ENCODE assay signal across 30 cellular contexts in the genomic region with DNA sequence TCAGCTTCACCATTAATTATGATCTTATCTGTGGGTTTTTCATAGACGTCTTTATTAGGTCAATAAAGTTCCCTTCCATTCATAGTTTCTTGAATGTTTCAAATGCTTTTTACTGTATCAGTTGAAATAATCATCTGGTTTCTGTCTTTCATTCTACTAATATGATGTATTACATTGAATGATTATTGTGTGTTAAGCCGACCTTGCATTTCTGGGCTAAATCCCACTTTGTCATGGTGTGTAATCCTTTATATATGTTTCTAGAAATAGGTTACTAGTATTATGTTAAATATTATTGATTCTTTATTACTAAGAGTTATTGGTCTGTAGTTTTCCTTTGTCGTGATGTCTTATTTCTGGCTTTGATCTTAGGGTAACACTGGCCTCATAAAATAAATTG.
"Had no signal": no experiment of that assay in that cellular context is flagged by ENCODE, and none has a peak within 500 bp of the region (broad histone marks: within the 10 kb centered on the region; RNA-seq: fewer than 3 reads in every experiment).

No MANE protein-coding gene starts in this region.

- H2AFZ ChIP-seq: neural progenitor cell, parathyroid adenoma had no signal

- H3K4me2 ChIP-seq: neural progenitor cell, smooth muscle cell had no signal

- H3K27me3 ChIP-seq: neural progenitor cell, ovary, spleen, suprapubic skin, testis, tibial artery, upper lobe of left lung, vagina had no signal

- DNase-seq: naive thymus-derived CD4-positive, alpha-beta T cell; natural killer cell; occipital lobe; ovary; posterior cingulate gyrus; psoas muscle; right cardiac atrium; spleen; stimulated activated CD4-positive, alpha-beta T cell treated with anti-CD3 and anti-CD28 coated beads, Interleukin-12 subunit alpha, Interleukin-12 subunit beta, amount 100 ng/mL, for 4 hours; stimulated activated CD4-positive, alpha-beta T cell treated with anti-CD3 and anti-CD28 coated beads, Interleukin-1b, Interleukin-23, amount 100 ng/mL, for 48 hours; stimulated activated CD4-positive, alpha-beta T cell treated with anti-CD3 and anti-CD28 coated beads, Interleukin-4, amount 100 ng/mL, for 1 hour; stimulated activated CD4-positive, alpha-beta T cell treated with anti-CD3 and anti-CD28 coated beads, Interleukin-4, amount 100 ng/mL, for 4 hours; stimulated activated CD8-positive, alpha-beta memory T cell treated with anti-CD3 and anti-CD28 coated beads, Interleukin-4, amount 100 ng/mL, for 48 hours; stimulated activated naive CD4-positive, alpha-beta T cell; stimulated activated naive CD8-positive, alpha-beta T cell treated with anti-CD3 and anti-CD28 coated beads, Interleukin-15, amount 100 ng/mL, for 72 hours; stimulated activated naive CD8-positive, alpha-beta T cell treated with anti-CD3 and anti-CD28 coated beads, Interleukin-15, Interleukin-2, amounts not matched to agents 100 U/mL and 50 U/mL, for 24 hours; substantia nigra; testis; tibial artery; trophoblast cell; upper lobe of left lung had no signal

- H3K9ac ChIP-seq: neural progenitor cell, parathyroid adenoma had no signal

- H3K79me2 ChIP-seq: parathyroid adenoma had no signal

- H3K4me3 ChIP-seq: neural progenitor cell, ovary, psoas muscle, skin epidermis, smooth muscle cell, spleen, suprapubic skin, testis, tibial artery, upper lobe of left lung, vagina had no signal

- H3K4me1 ChIP-seq: neural progenitor cell, parathyroid adenoma, psoas muscle, spleen, suprapubic skin, testis, tibial artery, upper lobe of left lung, vagina had no signal

- H3K27ac ChIP-seq: neural progenitor cell, ovary, parathyroid adenoma, psoas muscle, skin epidermis, spleen, suprapubic skin, testis, tibial artery, upper lobe of left lung, vagina had no signal

- FAIRE-seq: urothelium cell line had no signal

- ATAC-seq: naive thymus-derived CD4-positive, alpha-beta T cell; natural killer cell; psoas muscle; right cardiac atrium; sciatic nerve; stimulated activated memory B cell treated with anti-CD40 and anti-IgM and Interleukin-4, amounts not matched to agents 10 μg/mL and 1 μg/mL and 100 μg/mL, for 72 hours; stimulated activated naive CD8-positive, alpha-beta T cell treated with anti-CD3 and anti-CD28 coated beads, Interleukin-15, amount 100 ng/mL, for 72 hours; stimulated activated naive CD8-positive, alpha-beta T cell treated with anti-CD3 and anti-CD28 coated beads, Interleukin-15, Interleukin-2, amounts not matched to agents 100 U/mL and 50 U/mL, for 24 hours had no signal

- H3K36me3 ChIP-seq: neural progenitor cell, ovary, spleen, suprapubic skin, tibial artery, upper lobe of left lung, vagina had no signal

- H3K9me3 ChIP-seq: ovary, psoas muscle, spleen, suprapubic skin, testis, tibial artery, upper lobe of left lung, vagina had no signal
